Comparison of ENCODE assay signal across 11 cellular contexts in genomic region chr12:3432176-3432742, GRCh38. TPM values are rescaled to one million over a fixed set of nuclear protein-coding genes. Genes with fewer than 3 reads are reported as not detected.
A peak's percentile ranks its signal among the peaks of the same experiment; 100 is the strongest.
DNase-seq lines count a peak whose midpoint lies in the region; ATAC-seq, FAIRE-seq and TF ChIP-seq lines count a peak whose summit lies in the region.
"Had no signal": no experiment of that assay in that cellular context is flagged by ENCODE, and none has a peak within 500 bp of the region (broad histone marks: within the 10 kb centered on the region; RNA-seq: fewer than 3 reads in every experiment).

No MANE protein-coding gene starts in this region.

- H3K36me3 ChIP-seq in BLaER1 (no peaks in the 10 kb centered on the region), GM23338 (ENCODE audit: insufficient read depth) (no peaks in the 10 kb centered on the region), keratinocyte (ENCODE audit: control insufficient read depth in 2 of 2, extremely low read depth in 1 of 2, insufficient read depth in 2 of 2, low read length in 2 of 2) (no peaks in the 10 kb centered on the region)
- H3K36me3 ChIP-seq: cardiac muscle cell, thoracic aorta had no signal

- CTCF ChIA-PET in T-cell (lab: Charles Lee), result no interaction called here

- H4K20me1 ChIP-seq in BLaER1, result no peaks in the 10 kb centered on the region
- no peaks in the 10 kb centered on the region for H4K20me1 ChIP-seq in GM23338 (replicated peaks; ENCODE audit: insufficient read depth)
- H4K20me1 ChIP-seq in keratinocyte (ENCODE audit: control insufficient read depth, extremely low read depth, insufficient read depth, low read length), result no peaks in the 10 kb centered on the region

- TF ChIP-seq CTCF in GM23338 (conservative IDR thresholded peaks at IDR 0.05; ENCODE audit: low read depth in 2 of 2) (no peak), keratinocyte (optimal IDR thresholded peaks at IDR 0.05 in 1 of 3, IDR thresholded peaks at IDR 0.05 in 1 of 3, conservative IDR thresholded peaks at IDR 0.05 in 1 of 3; ENCODE audit: extremely low read depth in 1 of 3, insufficient read depth in 2 of 3, low read length in 3 of 3) (no peak), glutamatergic neuron (IDR thresholded peaks at IDR 0.05; ENCODE audit: partially characterized antibody, unreplicated experiment) (no peak)

- H3K9me1 ChIP-seq in keratinocyte (ENCODE audit: control insufficient read depth, extremely low read depth, insufficient read depth, low read length), result no peaks in the 10 kb centered on the region

- H3K4me2 ChIP-seq in BLaER1, result peak overlapping the region; percentile 22; the same call in 1 of the 2 replicates
- peak overlapping the region; percentile 55; the same call in 1 of the 2 replicates for H3K4me2 ChIP-seq in GM23338
- peak overlapping the region; percentile 22 for H3K4me2 ChIP-seq in keratinocyte (ENCODE audit: control insufficient read depth, extremely low read depth, insufficient read depth, low read depth, low read length)

- H3K27me3 Mint-ChIP-seq in GM23338 (ENCODE audit: insufficient read depth, low read depth, poor library complexity), result peaks cover 29% of the 10 kb centered on the region
- H3K27me3 Mint-ChIP-seq in T-cell, result peaks cover 4 to 12% of the 10 kb centered on the region in 2 donors
- peaks cover 2% of the 10 kb centered on the region for H3K27me3 Mint-ChIP-seq in glutamatergic neuron (ENCODE audit: unreplicated experiment)

- H3K9me3 Mint-ChIP-seq in GM23338, result peaks cover 23% of the 10 kb centered on the region
- H3K9me3 Mint-ChIP-seq in T-cell, result peaks cover 0 to 20% (median 2%) of the 10 kb centered on the region in 3 donors
- H3K9me3 Mint-ChIP-seq in glutamatergic neuron (ENCODE audit: unreplicated experiment), result peaks cover 5% of the 10 kb centered on the region

- H3K9me3 ChIP-seq in BLaER1 (peaks cover 16% of the 10 kb centered on the region), keratinocyte (ENCODE audit: control insufficient read depth, low read depth, low read length) (no peaks in the 10 kb centered on the region)
- H3K9me3 ChIP-seq: thoracic aorta had no signal

- peak; percentile 94 for ATAC-seq in GM23338
- peak in 1 of 4 experiments; percentile 27 for ATAC-seq in T-cell (replicated peaks in 1 of 4)

- peak; percentile 67 for DNase-seq in GM23338 (ENCODE audit: low spot score)
- no peak for DNase-seq in T-cell
- DNase-seq in keratinocyte (ENCODE audit: low read depth, low spot score), result no peak
- DNase-seq in NCI-H345 treated with DMSO at 0.1 percent for 48 hours (lab: John Stamatoyannopoulos, UW; ENCODE audit: unreplicated experiment), result no peak
- no peak for DNase-seq in GM19240 (ENCODE audit: insufficient read length, low spot score)
- DNase-seq in glutamatergic neuron, result no peak
- no peak for DNase-seq in substantia nigra (lab: John Stamatoyannopoulos, UW)

- no peak for FAIRE-seq in keratinocyte (lab: Jason Lieb, UNC)

- no peak overlapping the region for H3K9ac ChIP-seq in BLaER1
- no peak overlapping the region for H3K9ac ChIP-seq in keratinocyte (ENCODE audit: control insufficient read depth, extremely low read depth, insufficient read depth, low read length)

- no peaks in the 10 kb centered on the region; the same call in 1 of the 2 replicates for H3F3A ChIP-seq in GM23338 (replicated peaks; ENCODE audit: low read depth)

- H2AFZ ChIP-seq in GM23338, result peak overlapping the region; percentile 85
- peak overlapping the region; percentile 51 for H2AFZ ChIP-seq in keratinocyte (ENCODE audit: control insufficient read depth, low read length)

- no peaks in the 10 kb centered on the region for H3K9me2 ChIP-seq in GM23338 (ENCODE audit: insufficient read depth)

- peaks cover 21% of the 10 kb centered on the region for H3K36me3 Mint-ChIP-seq in GM23338 (ENCODE audit: low read depth)
- peaks cover 15% of the 10 kb centered on the region for H3K36me3 Mint-ChIP-seq in T-cell
- peaks cover 9% of the 10 kb centered on the region for H3K36me3 Mint-ChIP-seq in glutamatergic neuron (ENCODE audit: unreplicated experiment)

- H3K4me3 ChIP-seq in BLaER1, result no peak overlapping the region
- no peak overlapping the region for H3K4me3 ChIP-seq in GM23338
- no peak overlapping the region for H3K4me3 ChIP-seq in keratinocyte (ENCODE audit: control insufficient read depth in 2 of 3, extremely low read depth in 1 of 3, insufficient read depth in 2 of 3, low read depth in 1 of 3, low read length in 3 of 3)
- H3K4me3 ChIP-seq: cardiac muscle cell, thoracic aorta had no signal

- dilution Hi-C loops in keratinocyte (cut with MboI; ENCODE audit: extremely low pct_ligation_motif_present, low sequenced_read_pairs), result no loop called here

- POLR2A ChIA-PET in T-cell (lab: Charles Lee), result no interaction called here

- H3K4me1 Mint-ChIP-seq in GM23338, result peaks cover 44% of the 10 kb centered on the region
- H3K4me1 Mint-ChIP-seq in T-cell, result peaks cover 12 to 22% (median 17%) of the 10 kb centered on the region in 3 donors
- H3K4me1 Mint-ChIP-seq in glutamatergic neuron (ENCODE audit: low read depth, unreplicated experiment), result no peaks in the 10 kb centered on the region

- no peaks in the 10 kb centered on the region for H3K27me3 ChIP-seq in BLaER1
- no peaks in the 10 kb centered on the region for H3K27me3 ChIP-seq in GM23338 (ENCODE audit: insufficient read depth)
- H3K27me3 ChIP-seq in keratinocyte (ENCODE audit: control insufficient read depth, extremely low read depth, insufficient read depth, low read length), result no peaks in the 10 kb centered on the region
- H3K27me3 ChIP-seq: cardiac muscle cell had no signal

- H3K4me3 Mint-ChIP-seq in GM23338, result no peak overlapping the region; the same call in 2 of the 3 replicates
- peak overlapping the region in 2 of 3 donors; percentile 42 to 55 for H3K4me3 Mint-ChIP-seq in T-cell
- no peak overlapping the region for H3K4me3 Mint-ChIP-seq in glutamatergic neuron (ENCODE audit: unreplicated experiment)

- peak overlapping the region; percentile 58 for H3K27ac Mint-ChIP-seq in GM23338
- peak overlapping the region in 1 of 2 donors; percentile 53 for H3K27ac Mint-ChIP-seq in T-cell
- no peak overlapping the region for H3K27ac Mint-ChIP-seq in glutamatergic neuron (ENCODE audit: unreplicated experiment)

- 0 out of 2 replicates have a peak, but pooled peaks cover 6% of the 10 kb centered on the region for H3K4me1 ChIP-seq in BLaER1
- peaks cover 21% of the 10 kb centered on the region for H3K4me1 ChIP-seq in GM23338 (ENCODE audit: insufficient read depth)
- no peaks in the 10 kb centered on the region for H3K4me1 ChIP-seq in keratinocyte (ENCODE audit: control insufficient read depth, extremely low read depth, insufficient read depth, low read length)

- H3K79me2 ChIP-seq in GM23338 (replicated peaks; ENCODE audit: insufficient read depth) (no peaks in the 10 kb centered on the region), keratinocyte (ENCODE audit: control insufficient read depth, insufficient read depth, low read length) (no peaks in the 10 kb centered on the region)

- H3K27ac ChIP-seq in BLaER1 (no peak overlapping the region), GM23338 (ENCODE audit: low read depth) (peak overlapping the region; percentile 91; the same call in 1 of the 2 replicates), keratinocyte (ENCODE audit: control insufficient read depth, insufficient read depth, low read length) (no peak overlapping the region), substantia nigra (ENCODE audit: low read depth, low read length, poor library complexity, severe bottlenecking) (no peak overlapping the region)
- H3K27ac ChIP-seq: cardiac muscle cell, thoracic aorta had no signal

TF ChIP-seq in GM23338, 12 proteins besides CTCF, POLR2A, EP300 and RAD21 (continues in another document):
- TF ChIP-seq POLR2AphosphoS5 (IDR thresholded peaks at IDR 0.05; ENCODE audit: low read depth), result no peak
- TF ChIP-seq JUNB (IDR thresholded peaks at IDR 0.05; ENCODE audit: unreplicated experiment), result no peak
- TF ChIP-seq EZH2 (IDR thresholded peaks at IDR 0.05; ENCODE audit: low read depth, unreplicated experiment), result no peak
- no peak for TF ChIP-seq ZNF331 (CRISPR knock-in tag; IDR thresholded peaks at IDR 0.05; ENCODE audit: low read depth)
- TF ChIP-seq EZH2phosphoT487 (IDR thresholded peaks at IDR 0.05; ENCODE audit: unreplicated experiment), result no peak
- no peak for TF ChIP-seq STAT1 (IDR thresholded peaks at IDR 0.05; ENCODE audit: unreplicated experiment)
- TF ChIP-seq ETS1 (IDR thresholded peaks at IDR 0.05), result no peak

RNA-seq across cellular contexts. Expression of gene PRMT8, which starts 58.7 kb away (rescaled TPM):
- 0.21 and 0.74 TPM in 2 replicates for total RNA-seq in GM23338 (2014; rRNA removed; shearing (Covaris generic))
- 0.47 and 0.83 TPM in 2 replicates for polyA plus RNA-seq in GM23338 (2016; fragmentation: Nextera tagmentation; extraction: Ambion mirVana)
- not detected for total RNA-seq in T-cell
- 1.0 to 4.0 TPM (median 2.7 TPM) in 3 replicates for polyA plus RNA-seq in keratinocyte
- polyA plus RNA-seq in keratinocyte (2011; ENCODE audit: low read depth), result 2.4 TPM
- polyA plus RNA-seq in keratinocyte (2011; cell fraction: cytosol; rRNA removed), result 2.8 and 2.9 TPM in 2 replicates
- polyA plus RNA-seq in keratinocyte (2011; cell fraction: nucleus; rRNA removed), result 9.6 and 11.5 TPM in 2 replicates
- polyA plus RNA-seq in keratinocyte (2012; ENCODE audit: low replicate concordance), result 0.91 and 4.3 TPM in 2 replicates
- polyA minus RNA-seq in keratinocyte, result 0.79 to 5.1 TPM (median 4.7 TPM) in 3 replicates
- 0.77 TPM for polyA minus RNA-seq in keratinocyte (2011; cell fraction: cytosol; rRNA and poly(A)+ RNA removed)
- 3.3 and 6.8 TPM in 2 replicates for polyA minus RNA-seq in keratinocyte (2011; cell fraction: nucleus; rRNA and poly(A)+ RNA removed)
- 61.1 TPM for total RNA-seq in glutamatergic neuron (ENCODE audit: unreplicated experiment)
- total RNA-seq: myocyte, thoracic aorta had no signal

Comparison
In these comparisons a context has a peak if more than half of its experiments do, and no peak if none do; other contexts are left out.
1. H3K4me3 Mint-ChIP-seq: peak in T-cell (2 of 3); none in GM23338 (single experiment) and glutamatergic neuron (single experiment).
2. RNA of gene PRMT8, which starts 58.7 kb away (total RNA-seq): 61.1 TPM in glutamatergic neuron (single experiment); 0.21 to 0.74 TPM in GM23338 and not detected in T-cell; every median in the first group is over 10 times any median in the second.
3. Peak in every context shown above with its lines, with median percentiles within 50 percentile points of each other: H3K4me2 ChIP-seq.